ENCODE assay signal across 8 cellular contexts in the genomic region with DNA sequence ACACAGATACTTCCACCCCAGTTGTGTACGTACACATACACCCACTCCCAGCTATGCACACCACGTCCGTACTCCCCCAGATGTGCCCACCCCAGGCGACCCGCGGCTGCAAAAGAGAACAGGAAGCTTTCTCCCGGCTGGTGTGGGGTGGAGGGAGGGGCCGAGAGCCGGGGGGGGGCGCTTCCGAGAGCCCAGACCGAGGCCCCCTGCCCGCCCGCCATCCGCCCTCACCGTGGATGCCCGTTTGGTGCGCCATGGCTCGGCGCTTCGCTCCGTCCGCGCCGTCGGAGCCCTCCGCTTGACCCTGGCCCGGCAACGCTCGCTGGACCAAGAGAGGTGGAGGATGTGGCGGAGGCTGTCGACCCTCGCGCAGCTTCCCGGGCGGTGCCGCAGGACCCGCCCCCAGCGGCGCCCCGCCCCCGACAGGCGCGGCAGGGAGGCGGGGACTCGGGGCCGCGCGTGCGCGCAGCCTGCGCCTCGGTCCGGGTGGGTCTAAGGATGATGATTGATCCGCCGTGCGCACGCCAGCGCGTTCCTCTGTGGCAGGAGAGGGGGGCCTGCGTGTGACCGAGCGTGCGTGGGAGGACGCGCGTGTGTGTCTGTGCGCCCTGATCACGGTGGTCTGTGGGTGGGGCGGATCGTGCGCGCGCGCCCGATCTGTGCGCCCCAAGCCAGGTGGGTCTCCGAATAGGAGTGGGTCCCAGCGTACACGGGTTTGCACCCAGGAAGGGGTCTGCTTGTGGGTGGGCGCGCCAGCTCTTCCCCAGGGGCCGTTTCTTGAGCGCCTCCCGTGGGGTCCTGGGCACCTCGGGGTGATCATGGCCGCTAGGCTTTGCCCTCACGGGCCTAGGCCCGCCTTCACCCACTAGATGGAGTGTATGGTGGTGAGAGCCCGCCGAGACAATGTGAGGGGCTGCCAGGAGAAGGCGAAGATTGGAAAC. TPM values are rescaled to one million over a fixed set of nuclear protein-coding genes. Genes with fewer than 3 reads are reported as not detected.
A peak's percentile ranks its signal among the peaks of the same experiment; 100 is the strongest.
DNase-seq lines count a peak whose midpoint lies in the region; ATAC-seq and TF ChIP-seq lines count a peak whose summit lies in the region.

Gene TWF2, minus strand, starts transcription at position 398 of the 941 bp plus-strand sequence. Its CDS starts 142 bp downstream, at position 256.

- intact Hi-C loops in CD14-positive monocyte (cut with micrococcal nuclease): no loop called here
- intact Hi-C loops in OCI-LY7 (cut with micrococcal nuclease; ENCODE audit: unreplicated experiment): loop anchor here (1.0 kb wide), 3 partner anchors 13 to 39 kb away; partner anchors contain the start of gene WDR82

- H3K9me3 ChIP-seq in OCI-LY7 (ENCODE audit: low read length) (no peaks in the 10 kb centered on the region), muscle layer of duodenum (ENCODE audit: control insufficient read depth in 1 of 2, low read length in 2 of 2) (no peaks in the 10 kb centered on the region)

- DNase-seq in CD14-positive monocyte (ENCODE audit: low spot score) (peak; percentile 67), GM19240 (ENCODE audit: insufficient read length, low spot score) (peak; percentile 94), OCI-LY7 (ENCODE audit: low spot score) (peak; percentile 88)
- peak; percentile 93 for DNase-seq in activated T-cell treated with anti-CD3 and anti-CD28 coated beads, Interleukin-2, amount 50 U/mL, for 24 hours
- DNase-seq in stimulated activated CD8-positive, alpha-beta memory T cell treated with anti-CD3 and anti-CD28 coated beads, Interleukin-7, amount 100 ng/mL, for 4 hours (ENCODE audit: low read depth in 2 of 2): peak; percentile 90 to 92

- CTCF ChIA-PET in OCI-LY7 (lab: Charles Lee; ENCODE audit: unreplicated experiment): interaction anchor here (0.8 kb wide), 2 partner anchors 13 to 39 kb away, joined by 3 to 4 read pairs; partner anchors contain the start of genes TLR9 and WDR82

- H3K9me3 Mint-ChIP-seq in CD14-positive monocyte: peaks cover 0 to 5% (median 0%) of the 10 kb centered on the region in 7 donors
- H3K9me3 Mint-ChIP-seq in activated T-cell treated with anti-CD3 and anti-CD28 coated beads, Interleukin-2, amount 50 U/mL, for 24 hours: no peaks in the 10 kb centered on the region

- BruUV-seq in OCI-LY7 (replicated peaks; lab: Mats Ljungman, UMichigan): TSS peak; percentile 86

- H3K4me3 Mint-ChIP-seq in CD14-positive monocyte: peak within 1 kb of the TSS; percentile 90 to 97
- H3K4me3 Mint-ChIP-seq in activated T-cell treated with anti-CD3 and anti-CD28 coated beads, Interleukin-2, amount 50 U/mL, for 24 hours: peak within 1 kb of the TSS; percentile 98

- H3K27me3 ChIP-seq in muscle layer of duodenum (ENCODE audit: low read depth, low read length): no peaks in the 10 kb centered on the region

- H3K27ac Mint-ChIP-seq in CD14-positive monocyte: peak within 1 kb of the TSS; percentile 91 to 95 (median 93)
- H3K27ac Mint-ChIP-seq in activated T-cell treated with anti-CD3 and anti-CD28 coated beads, Interleukin-2, amount 50 U/mL, for 24 hours: peak within 1 kb of the TSS; percentile 95

- H3K79me2 ChIP-seq in OCI-LY7 (ENCODE audit: insufficient read depth, low read depth, low read length): peaks cover 22% of the 10 kb centered on the region; the same call in 1 of the 2 replicates

- H3K4me2 ChIP-seq in OCI-LY7 (ENCODE audit: low read length): peak within 1 kb of the TSS; percentile 73

- peaks cover 68% of the 10 kb centered on the region for H3K4me1 Mint-ChIP-seq in CD14-positive monocyte
- peaks cover 81% of the 10 kb centered on the region for H3K4me1 Mint-ChIP-seq in activated T-cell treated with anti-CD3 and anti-CD28 coated beads, Interleukin-2, amount 50 U/mL, for 24 hours (ENCODE audit: low read depth)

- peak within 1 kb of the TSS; percentile 80 for H2AFZ ChIP-seq in OCI-LY7 (ENCODE audit: low read length)

- POLR2A ChIA-PET in OCI-LY7 (lab: Charles Lee): interaction anchor here (0.6 to 2.8 kb wide), 6 partner anchors 12 to 50 kb away, joined by 3 to 27 read pairs (median 4); partner anchors contain the start of gene TLR9

- no peaks in the 10 kb centered on the region for H3K9me2 ChIP-seq in OCI-LY7 (ENCODE audit: insufficient read depth, low read length)

- H3K36me3 ChIP-seq in OCI-LY7 (ENCODE audit: insufficient read depth, low read length): peaks cover 10% of the 10 kb centered on the region
- peaks cover 2 to 10% of the 10 kb centered on the region in 2 donors for H3K36me3 ChIP-seq in muscle layer of duodenum (ENCODE audit: control insufficient read depth in 1 of 2, insufficient read depth in 2 of 2, low read length in 2 of 2)

- peak; percentile 56 for TF ChIP-seq CTCF in CD14-positive monocyte (IDR thresholded peaks at IDR 0.05)
- TF ChIP-seq CTCF in OCI-LY7 (conservative IDR thresholded peaks at IDR 0.05; ENCODE audit: low read length): peak; percentile 71

- peaks cover 24 to 25% of the 10 kb centered on the region in 2 donors for H3K36me3 Mint-ChIP-seq in CD14-positive monocyte
- peaks cover 47% of the 10 kb centered on the region for H3K36me3 Mint-ChIP-seq in activated T-cell treated with anti-CD3 and anti-CD28 coated beads, Interleukin-2, amount 50 U/mL, for 24 hours (ENCODE audit: low read depth)

- H3K4me3 ChIP-seq in OCI-LY7 (ENCODE audit: low read depth, low read length, poor library complexity, severe bottlenecking) (peak within 1 kb of the TSS; percentile 81), muscle layer of duodenum (ENCODE audit: low read depth in 1 of 2, low read length in 2 of 2) (peak within 1 kb of the TSS; percentile 87 to 92)

- H3K27ac ChIP-seq in OCI-LY7 (ENCODE audit: low read depth, low read length, poor library complexity, severe bottlenecking) (peak within 1 kb of the TSS; percentile 47), muscle layer of duodenum (ENCODE audit: low read length) (peak within 1 kb of the TSS; percentile 83)

- no peaks in the 10 kb centered on the region for H3K27me3 Mint-ChIP-seq in CD14-positive monocyte (ENCODE audit: low read depth in 3 of 3)
- H3K27me3 Mint-ChIP-seq in activated T-cell treated with anti-CD3 and anti-CD28 coated beads, Interleukin-2, amount 50 U/mL, for 24 hours: no peaks in the 10 kb centered on the region

- no peaks in the 10 kb centered on the region for H4K20me1 ChIP-seq in OCI-LY7 (ENCODE audit: insufficient read depth, low read length)

- ATAC-seq in HG03457 (IDR thresholded peaks at IDR 0.05; ENCODE audit: unreplicated experiment) (peak; percentile 60), esophagus mucosa (peak; percentile 78)

- H3K4me1 ChIP-seq in OCI-LY7 (ENCODE audit: insufficient read depth, low read length, poor library complexity, severe bottlenecking): peaks cover 29% of the 10 kb centered on the region
- H3K4me1 ChIP-seq in muscle layer of duodenum (ENCODE audit: control insufficient read depth in 1 of 2, insufficient read depth in 2 of 2, low read length in 2 of 2): peaks cover 17 to 42% of the 10 kb centered on the region in 2 donors

RNA-seq across cellular contexts. Expression of gene TWF2, which starts in this region (rescaled TPM):
- 100 to 1,000 TPM; 176 to 199 TPM for polyA plus RNA-seq in CD14-positive monocyte
- total RNA-seq in OCI-LY7 (2014; rRNA removed; shearing (Covaris generic)): 40.0 and 52.8 TPM in 2 replicates
- total RNA-seq in OCI-LY7 (2022) (60.2 and 64.9 TPM in 2 replicates), esophagus mucosa (37.4 TPM)

Comparison
In these comparisons a context has a peak if more than half of its experiments do, and no peak if none do; other contexts are left out.
1. Peak in every context shown above with its lines: DNase-seq, ATAC-seq, H3K4me3 ChIP-seq and H3K27ac ChIP-seq.